In genomic region chr13:18996627-18997051, GRCh38 we compare ENCODE assay signal across 23 cellular contexts.
"Had no signal": no experiment of that assay in that cellular context is flagged by ENCODE, and none has a peak within 500 bp of the region (broad histone marks: within the 10 kb centered on the region; RNA-seq: fewer than 3 reads in every experiment).

No MANE protein-coding gene starts in this region.

- H3K4me1 Mint-ChIP-seq: activated B cell treated with CpG ODN at 0.5 μM for 24 hours; activated naive CD8-positive, alpha-beta T cell treated with anti-CD3 and anti-CD28 coated beads, Interleukin-2, amount 10 ng/mL, durations not matched to agents 7 days and 5 days; brain; memory B cell; naive B cell; neural progenitor cell; stimulated activated naive CD8-positive, alpha-beta T cell treated with anti-CD3 and anti-CD28 coated beads, Interleukin-15, amount 100 ng/mL, for 72 hours had no signal

- H3K27ac ChIP-seq: colonic mucosa, gastrocnemius medialis, neural progenitor cell, prostate gland had no signal

- FAIRE-seq: kidney, small intestine had no signal

- ATAC-seq: left ventricle myocardium superior; mucosa of descending colon; stimulated activated naive CD8-positive, alpha-beta T cell treated with anti-CD3 and anti-CD28 coated beads, Interleukin-15, amount 100 ng/mL, for 72 hours had no signal

- DNase-seq: activated B cell treated with CpG ODN at 0.5 μM for 24 hours; activated CD4-positive, alpha-beta memory T cell treated with anti-CD3 and anti-CD28 coated beads for 36 hours; activated CD4-positive, alpha-beta T cell treated with anti-CD3 and anti-CD28 coated beads for 4 hours; activated naive CD4-positive, alpha-beta T cell; activated naive CD8-positive, alpha-beta T cell treated with anti-CD3 and anti-CD28 coated beads, Interleukin-2, amount 10 ng/mL, durations not matched to agents 7 days and 5 days; activated T-cell treated with anti-CD3 and anti-CD28 coated beads for 4 hours; caudate nucleus; colonic mucosa; erythroblast; gastrocnemius medialis; kidney; left ventricle myocardium superior; mucosa of descending colon; naive B cell; small intestine; stimulated activated CD4-positive, alpha-beta T cell treated with anti-CD3 and anti-CD28 coated beads, Interleukin-15, amount 100 ng/mL, for 24 hours; stimulated activated CD4-positive, alpha-beta T cell treated with anti-CD3 and anti-CD28 coated beads, Interleukin-2, amount 100 ng/mL, for 48 hours; stimulated activated naive CD8-positive, alpha-beta T cell treated with anti-CD3 and anti-CD28 coated beads, Interleukin-15, amount 100 ng/mL, for 72 hours; T-helper 2 cell had no signal

- H3K9me3 Mint-ChIP-seq: activated CD4-positive, alpha-beta memory T cell treated with anti-CD3 and anti-CD28 coated beads for 36 hours; memory B cell had no signal

- H3K4me3 Mint-ChIP-seq: activated B cell treated with CpG ODN at 0.5 μM for 24 hours; activated CD4-positive, alpha-beta memory T cell treated with anti-CD3 and anti-CD28 coated beads for 36 hours; activated naive CD8-positive, alpha-beta T cell treated with anti-CD3 and anti-CD28 coated beads, Interleukin-2, amount 10 ng/mL, durations not matched to agents 7 days and 5 days; brain; memory B cell; neural progenitor cell; stimulated activated naive CD8-positive, alpha-beta T cell treated with anti-CD3 and anti-CD28 coated beads, Interleukin-15, amount 100 ng/mL, for 72 hours had no signal

- H3K36me3 Mint-ChIP-seq: activated CD4-positive, alpha-beta memory T cell treated with anti-CD3 and anti-CD28 coated beads for 36 hours; activated naive CD8-positive, alpha-beta T cell treated with anti-CD3 and anti-CD28 coated beads, Interleukin-2, amount 10 ng/mL, durations not matched to agents 7 days and 5 days; brain; memory B cell; neural progenitor cell had no signal

- H3K4me3 ChIP-seq: colonic mucosa, gastrocnemius medialis, mucosa of descending colon, neural progenitor cell, prostate gland had no signal

- H3K27me3 Mint-ChIP-seq: activated B cell treated with CpG ODN at 0.5 μM for 24 hours; activated CD4-positive, alpha-beta memory T cell treated with anti-CD3 and anti-CD28 coated beads for 36 hours; activated naive CD8-positive, alpha-beta T cell treated with anti-CD3 and anti-CD28 coated beads, Interleukin-2, amount 10 ng/mL, durations not matched to agents 7 days and 5 days; memory B cell; naive B cell; stimulated activated naive CD8-positive, alpha-beta T cell treated with anti-CD3 and anti-CD28 coated beads, Interleukin-15, amount 100 ng/mL, for 72 hours had no signal
